1 cellular context compared by ENCODE assay signal in genomic region chr15:74134387-74135027, GRCh38.
TF ChIP-seq lines count a peak whose summit lies in the region.

No MANE protein-coding gene starts in this region.

TF ChIP-seq in IMR-90, 13 proteins besides CTCF, POLR2A, EP300 and RAD21:
- no peak for TF ChIP-seq ELK1 (IDR thresholded peaks at IDR 0.05; ENCODE audit: borderline replicate concordance, low read depth, low read length)
- no peak for TF ChIP-seq BHLHE40 (IDR thresholded peaks at IDR 0.05; ENCODE audit: low read depth, low read length)
- TF ChIP-seq SMC3 (IDR thresholded peaks at IDR 0.05; ENCODE audit: low read depth, low read length): peak; percentile 43
- no peak for TF ChIP-seq CHD1 (IDR thresholded peaks at IDR 0.05; ENCODE audit: low read depth, low read length)
- TF ChIP-seq RCOR1 (IDR thresholded peaks at IDR 0.05; ENCODE audit: insufficient replicate concordance, low read length): no peak
